Comparison of ENCODE assay signal across 1 cellular context in the genomic region with DNA sequence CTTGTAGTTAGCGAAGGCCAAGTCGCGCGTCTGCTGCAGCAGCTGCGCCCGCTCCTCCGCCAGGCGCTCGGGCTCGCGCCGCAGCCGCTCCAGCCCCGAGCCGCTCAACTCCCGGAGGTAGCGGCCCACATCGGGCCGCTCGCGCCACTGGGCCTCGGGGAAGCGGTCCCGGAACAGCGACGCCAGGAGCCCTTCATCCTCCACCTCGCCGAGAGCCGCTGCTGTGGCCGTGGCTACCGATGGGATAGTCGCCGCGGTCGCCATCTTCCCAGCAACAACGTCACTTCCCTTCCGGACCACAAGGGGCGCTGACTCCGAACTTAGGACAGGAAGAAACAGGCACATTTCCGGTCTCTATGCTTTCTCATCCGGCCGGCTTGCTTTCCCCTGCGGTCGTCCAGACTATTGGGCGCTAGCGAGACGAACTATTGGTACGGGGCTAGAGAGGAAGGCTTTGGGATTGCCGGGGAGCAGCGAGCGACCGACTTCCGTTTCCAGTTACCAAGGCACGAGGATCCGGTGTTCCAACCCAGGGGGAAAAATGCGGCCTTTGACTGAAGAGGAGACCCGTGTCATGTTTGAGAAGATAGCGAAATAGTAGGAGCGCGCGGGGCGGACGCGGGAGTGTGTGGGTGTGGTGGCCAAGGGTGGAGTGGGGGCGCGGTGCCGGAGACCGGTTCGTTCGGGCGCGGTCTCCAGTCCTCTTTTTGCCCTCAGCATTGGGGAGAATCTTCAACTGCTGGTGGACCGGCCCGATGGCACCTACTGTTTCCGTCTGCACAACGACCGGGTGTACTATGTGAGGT.
TF ChIP-seq lines count a peak whose summit lies in the region.

A gene with protein sequence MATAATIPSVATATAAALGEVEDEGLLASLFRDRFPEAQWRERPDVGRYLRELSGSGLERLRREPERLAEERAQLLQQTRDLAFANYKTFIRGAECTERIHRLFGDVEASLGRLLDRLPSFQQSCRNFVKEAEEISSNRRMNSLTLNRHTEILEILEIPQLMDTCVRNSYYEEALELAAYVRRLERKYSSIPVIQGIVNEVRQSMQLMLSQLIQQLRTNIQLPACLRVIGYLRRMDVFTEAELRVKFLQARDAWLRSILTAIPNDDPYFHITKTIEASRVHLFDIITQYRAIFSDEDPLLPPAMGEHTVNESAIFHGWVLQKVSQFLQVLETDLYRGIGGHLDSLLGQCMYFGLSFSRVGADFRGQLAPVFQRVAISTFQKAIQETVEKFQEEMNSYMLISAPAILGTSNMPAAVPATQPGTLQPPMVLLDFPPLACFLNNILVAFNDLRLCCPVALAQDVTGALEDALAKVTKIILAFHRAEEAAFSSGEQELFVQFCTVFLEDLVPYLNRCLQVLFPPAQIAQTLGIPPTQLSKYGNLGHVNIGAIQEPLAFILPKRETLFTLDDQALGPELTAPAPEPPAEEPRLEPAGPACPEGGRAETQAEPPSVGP (minus strand): TSS at position 276 of the 806 bp plus-strand sequence. CDS start 12 bp downstream, at position 264.
A gene (plus strand): TSS at position 484 of the 806 bp plus-strand sequence. CDS start 58 bp downstream, at position 542.

TF ChIP-seq in liver, 16 proteins besides CTCF, POLR2A, EP300 and RAD21 (continued from another document):
- TF ChIP-seq FOXA1 (IDR thresholded peaks at IDR 0.05), result peak; percentile 65
- TF ChIP-seq, protein P1, sequence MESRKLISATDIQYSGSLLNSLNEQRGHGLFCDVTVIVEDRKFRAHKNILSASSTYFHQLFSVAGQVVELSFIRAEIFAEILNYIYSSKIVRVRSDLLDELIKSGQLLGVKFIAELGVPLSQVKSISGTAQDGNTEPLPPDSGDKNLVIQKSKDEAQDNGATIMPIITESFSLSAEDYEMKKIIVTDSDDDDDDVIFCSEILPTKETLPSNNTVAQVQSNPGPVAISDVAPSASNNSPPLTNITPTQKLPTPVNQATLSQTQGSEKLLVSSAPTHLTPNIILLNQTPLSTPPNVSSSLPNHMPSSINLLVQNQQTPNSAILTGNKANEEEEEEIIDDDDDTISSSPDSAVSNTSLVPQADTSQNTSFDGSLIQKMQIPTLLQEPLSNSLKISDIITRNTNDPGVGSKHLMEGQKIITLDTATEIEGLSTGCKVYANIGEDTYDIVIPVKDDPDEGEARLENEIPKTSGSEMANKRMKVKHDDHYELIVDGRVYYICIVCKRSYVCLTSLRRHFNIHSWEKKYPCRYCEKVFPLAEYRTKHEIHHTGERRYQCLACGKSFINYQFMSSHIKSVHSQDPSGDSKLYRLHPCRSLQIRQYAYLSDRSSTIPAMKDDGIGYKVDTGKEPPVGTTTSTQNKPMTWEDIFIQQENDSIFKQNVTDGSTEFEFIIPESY (IDR thresholded peaks at IDR 0.05), result peak; percentile 66
- TF ChIP-seq EGR1 (IDR thresholded peaks at IDR 0.05; ENCODE audit: low read depth in 2 of 2), result peak; percentile 71 to 89
- peak; percentile 59 to 70 for TF ChIP-seq RXRA (IDR thresholded peaks at IDR 0.05)
- TF ChIP-seq, protein P2, sequence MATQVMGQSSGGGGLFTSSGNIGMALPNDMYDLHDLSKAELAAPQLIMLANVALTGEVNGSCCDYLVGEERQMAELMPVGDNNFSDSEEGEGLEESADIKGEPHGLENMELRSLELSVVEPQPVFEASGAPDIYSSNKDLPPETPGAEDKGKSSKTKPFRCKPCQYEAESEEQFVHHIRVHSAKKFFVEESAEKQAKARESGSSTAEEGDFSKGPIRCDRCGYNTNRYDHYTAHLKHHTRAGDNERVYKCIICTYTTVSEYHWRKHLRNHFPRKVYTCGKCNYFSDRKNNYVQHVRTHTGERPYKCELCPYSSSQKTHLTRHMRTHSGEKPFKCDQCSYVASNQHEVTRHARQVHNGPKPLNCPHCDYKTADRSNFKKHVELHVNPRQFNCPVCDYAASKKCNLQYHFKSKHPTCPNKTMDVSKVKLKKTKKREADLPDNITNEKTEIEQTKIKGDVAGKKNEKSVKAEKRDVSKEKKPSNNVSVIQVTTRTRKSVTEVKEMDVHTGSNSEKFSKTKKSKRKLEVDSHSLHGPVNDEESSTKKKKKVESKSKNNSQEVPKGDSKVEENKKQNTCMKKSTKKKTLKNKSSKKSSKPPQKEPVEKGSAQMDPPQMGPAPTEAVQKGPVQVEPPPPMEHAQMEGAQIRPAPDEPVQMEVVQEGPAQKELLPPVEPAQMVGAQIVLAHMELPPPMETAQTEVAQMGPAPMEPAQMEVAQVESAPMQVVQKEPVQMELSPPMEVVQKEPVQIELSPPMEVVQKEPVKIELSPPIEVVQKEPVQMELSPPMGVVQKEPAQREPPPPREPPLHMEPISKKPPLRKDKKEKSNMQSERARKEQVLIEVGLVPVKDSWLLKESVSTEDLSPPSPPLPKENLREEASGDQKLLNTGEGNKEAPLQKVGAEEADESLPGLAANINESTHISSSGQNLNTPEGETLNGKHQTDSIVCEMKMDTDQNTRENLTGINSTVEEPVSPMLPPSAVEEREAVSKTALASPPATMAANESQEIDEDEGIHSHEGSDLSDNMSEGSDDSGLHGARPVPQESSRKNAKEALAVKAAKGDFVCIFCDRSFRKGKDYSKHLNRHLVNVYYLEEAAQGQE (IDR thresholded peaks at IDR 0.05), result peak; percentile 91
- peak; percentile 84 for TF ChIP-seq SP1 (IDR thresholded peaks at IDR 0.05)
- peak; percentile 49 to 50 for TF ChIP-seq HNF4A (conservative IDR thresholded peaks at IDR 0.05)
- TF ChIP-seq, protein P3, sequence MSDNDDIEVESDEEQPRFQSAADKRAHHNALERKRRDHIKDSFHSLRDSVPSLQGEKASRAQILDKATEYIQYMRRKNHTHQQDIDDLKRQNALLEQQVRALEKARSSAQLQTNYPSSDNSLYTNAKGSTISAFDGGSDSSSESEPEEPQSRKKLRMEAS (IDR thresholded peaks at IDR 0.05), result peak; percentile 98
- TF ChIP-seq GABPA (IDR thresholded peaks at IDR 0.05 in 1 of 2, conservative IDR thresholded peaks at IDR 0.05 in 1 of 2), result peak; percentile 97 to 99
- peak; percentile 98 for TF ChIP-seq YY1 (IDR thresholded peaks at IDR 0.05)
